Comparison of ENCODE assay signal across 7 cellular contexts in the genomic region with DNA sequence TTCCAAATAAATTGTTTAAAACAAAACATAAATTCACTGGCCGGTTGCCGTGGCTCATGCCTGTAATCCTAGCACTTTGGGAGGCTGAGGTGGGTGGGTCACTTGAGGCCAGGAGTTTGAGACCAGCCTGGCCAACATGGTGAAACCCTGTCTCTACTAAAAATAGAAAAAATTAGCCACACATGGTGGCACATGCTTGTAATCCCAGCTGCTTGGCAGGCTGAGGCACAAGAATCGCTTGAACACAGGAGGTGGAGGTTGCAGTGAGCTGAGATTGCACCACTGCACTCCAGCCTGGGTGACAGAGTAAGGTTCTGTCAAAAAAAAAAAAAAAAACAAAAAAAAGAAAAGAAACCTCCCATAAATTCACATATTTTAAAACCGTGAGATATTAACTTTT. TPM values are rescaled to one million over a fixed set of nuclear protein-coding genes. Genes with fewer than 3 reads are reported as not detected.
A peak's percentile ranks its signal among the peaks of the same experiment; 100 is the strongest.
DNase-seq lines count a peak whose midpoint lies in the region; ATAC-seq and TF ChIP-seq lines count a peak whose summit lies in the region.
"Not testable (repeated sequence)": the region's sequence is repeated elsewhere in the genome, so short reads cannot be mapped to it uniquely, and the experiment has no call there.

No MANE protein-coding gene starts in this region.

- H3K9me3 ChIP-seq in SJCRH30 (replicated peaks); heart left ventricle; skeletal muscle tissue (ENCODE audit: control insufficient read depth in 3 of 3, low read length in 3 of 3): not testable (repeated sequence)

- DNase-seq in EH (ENCODE audit: low read depth) (peak; percentile 15), NCI-H1694 treated with DMSO at 0.1 percent for 48 hours (lab: John Stamatoyannopoulos, UW) (peak; percentile 24), SJCRH30 (peak; percentile 13 to 32), fibroblast of mammary gland (ENCODE audit: low read depth) (peak; percentile 12), heart left ventricle (peak in 1 of 5 donors; percentile 48), myocyte (ENCODE audit: low read depth) (peak; percentile 82)

- not testable (repeated sequence) for TF ChIP-seq POLR2A in heart left ventricle (IDR thresholded peaks at IDR 0.05)

- H3K4me3 ChIP-seq in SJCRH30; fibroblast of mammary gland (ENCODE audit: control insufficient read depth, low read depth, low read length); heart left ventricle; skeletal muscle tissue (ENCODE audit: low read length in 3 of 3): not testable (repeated sequence)

- H3K27me3 ChIP-seq in SJCRH30; heart left ventricle; skeletal muscle tissue (ENCODE audit: control insufficient read depth in 3 of 3, insufficient read depth in 3 of 3, low read length in 3 of 3): not testable (repeated sequence)

- intact Hi-C loops in heart left ventricle (cut with DNase I): loop anchor here in 4 of 10 donors (5.0 kb wide), 2 partner anchors 33 to 38 kb away; no protein-coding TSS in a partner anchor

- peaks cover 27% of the 10 kb centered on the region for H3K36me3 ChIP-seq in SJCRH30
- peaks cover 0 to 59% (median 11%) of the 10 kb centered on the region in 9 donors for H3K36me3 ChIP-seq in heart left ventricle
- peaks cover 0 to 19% (median 11%) of the 10 kb centered on the region in 3 donors for H3K36me3 ChIP-seq in skeletal muscle tissue (ENCODE audit: control insufficient read depth in 3 of 3, insufficient read depth in 3 of 3, low read length in 3 of 3)

- peak in 3 of 4 donors; percentile 49 to 71 (median 60) for ATAC-seq in heart left ventricle

- H3K27ac ChIP-seq in SJCRH30: peak overlapping the region; percentile 15; the same call in 1 of the 2 replicates
- not testable (repeated sequence) for H3K27ac ChIP-seq in heart left ventricle
- peak overlapping the region; percentile 82 for H3K27ac ChIP-seq in skeletal muscle tissue (ENCODE audit: low read depth, low read length)

- H3K9ac ChIP-seq in skeletal muscle tissue (ENCODE audit: low read depth in 1 of 3, low read length in 3 of 3): peak overlapping the region in 1 of 3 donors; percentile 17

- WGBS in heart left ventricle, 4 donors: 62 to 71% (median 67%) methylated on average over 4 of the region's 4 CpGs

- not testable (repeated sequence) for H3K4me1 ChIP-seq in SJCRH30
- H3K4me1 ChIP-seq in heart left ventricle (peaks cover 0 to 10% (median 0%) of the 10 kb centered on the region in 12 donors), skeletal muscle tissue (ENCODE audit: control insufficient read depth in 3 of 3, insufficient read depth in 3 of 3, low read length in 3 of 3) (peaks cover 9 to 17% (median 14%) of the 10 kb centered on the region in 3 donors)

- TF ChIP-seq CTCF in fibroblast of mammary gland (conservative IDR thresholded peaks at IDR 0.05; ENCODE audit: control insufficient read depth, insufficient read depth, low read depth, low read length); heart left ventricle (IDR thresholded peaks at IDR 0.05): not testable (repeated sequence)

RNA-seq across cellular contexts. Expression of a gene that starts 28.8 kb away (rescaled TPM):
- total RNA-seq in SJCRH30 (2014; rRNA removed; shearing (Covaris generic)): 74.5 and 85.9 TPM in 2 replicates
- total RNA-seq in heart left ventricle: 10 to 100 TPM; 40.7 to 82.8 (median 56.7) TPM
- polyA plus RNA-seq in heart left ventricle: 10 to 100 TPM; 19.7 to 30.8 TPM
- total RNA-seq in myocyte: 63.8 and 67.4 TPM in 2 replicates
- 23.9 TPM for polyA plus RNA-seq in myocyte (2012)
- 24.0 TPM for total RNA-seq in skeletal muscle tissue

RNA-seq across cellular contexts. Expression of a gene that starts 35.3 kb away (rescaled TPM):
- 28.1 and 41.1 TPM in 2 replicates for total RNA-seq in SJCRH30 (2014; rRNA removed; shearing (Covaris generic))
- total RNA-seq in heart left ventricle (10 to 100 TPM in 8 of 9 donors, 1 to 10 TPM in 1; 9.9 to 16.5 (median 13.3) TPM), myocyte (10.5 and 14.6 TPM in 2 replicates), skeletal muscle tissue (14.1 TPM)
- polyA plus RNA-seq in heart left ventricle: 10 to 100 TPM in 1 of 2 donors, 1 to 10 TPM in 1; 7.2 to 10.8 TPM
- polyA plus RNA-seq in myocyte (2012): 3.5 TPM
